Comparison of ENCODE assay signal across 11 cellular contexts in genomic region chr5:174479325-174479724, GRCh38.
"Had no signal": no experiment of that assay in that cellular context is flagged by ENCODE, and none has a peak within 500 bp of the region (broad histone marks: within the 10 kb centered on the region; RNA-seq: fewer than 3 reads in every experiment).

No MANE protein-coding gene starts in this region.

- H3K27ac ChIP-seq: GM23248 had no signal

- DNase-seq: GM23248, GOT3, H7, H9, HCEC 1CT, HFFc6 had no signal

- H3K4me3 ChIP-seq: GM23248, GM23338, HAP-1 had no signal

- H3K36me3 ChIP-seq: HAP-1 had no signal

- H3K9me3 ChIP-seq: HAP-1 had no signal

- ATAC-seq: GM23338, HCT116 had no signal

- FAIRE-seq: H1, H54 had no signal

- H3K4me1 ChIP-seq: HAP-1 had no signal
